21 cellular contexts compared by ENCODE assay signal in the genomic region with DNA sequence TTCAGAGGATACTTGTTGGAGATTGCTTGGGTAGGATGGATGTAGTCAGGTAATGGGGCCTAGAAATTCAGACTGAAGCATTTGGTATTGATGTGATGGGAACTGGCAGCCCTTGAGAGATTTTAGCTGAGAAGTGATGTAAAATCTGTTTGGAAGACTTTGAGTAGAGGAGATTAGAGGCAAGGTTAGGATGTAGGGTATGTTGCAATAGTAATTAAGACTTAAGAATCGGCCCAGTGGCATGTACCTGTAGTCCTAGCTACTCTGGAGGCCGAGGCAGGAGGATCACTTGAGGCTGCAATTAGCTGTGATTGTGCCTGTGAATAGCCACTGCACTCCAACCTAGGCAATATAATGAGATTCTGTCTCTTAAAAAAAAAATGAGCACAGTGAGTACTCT. TPM values are rescaled to one million over a fixed set of nuclear protein-coding genes. Genes with fewer than 3 reads are reported as not detected.
A peak's percentile ranks its signal among the peaks of the same experiment; 100 is the strongest.
DNase-seq lines count a peak whose midpoint lies in the region; ATAC-seq and TF ChIP-seq lines count a peak whose summit lies in the region.
"Had no signal": no experiment of that assay in that cellular context is flagged by ENCODE, and none has a peak within 500 bp of the region (broad histone marks: within the 10 kb centered on the region; RNA-seq: fewer than 3 reads in every experiment).

No MANE protein-coding gene starts in this region.

- intact Hi-C loops in CD8-positive, alpha-beta T cell (cut with DNase I, micrococcal nuclease): no loop called here
- intact Hi-C loops in activated T-helper 1 cell treated with anti-CD3 and anti-CD28 coated beads, Interleukin-12 subunit alpha, Interleukin-12 subunit beta, Interleukin-2, Interleukin-4 antibody, amounts not matched to agents 30 ng/mL and 10 ng/mL and 1 ng/mL, durations not matched to agents 14 hours and 24 hours and 36 hours (cut with micrococcal nuclease): no loop called here

- ATAC-seq in CD4-positive, CD25-positive, alpha-beta regulatory T cell (ENCODE audit: low read depth in 2 of 2): no peak
- ATAC-seq in CD8-positive, alpha-beta T cell: no peak
- ATAC-seq in memory B cell (ENCODE audit: low read depth) (no peak), HG03565 (IDR thresholded peaks at IDR 0.05; ENCODE audit: unreplicated experiment) (no peak)
- ATAC-seq: HCT116, heart right ventricle, mucosa of descending colon had no signal

- no peak for DNase-seq in CD4-positive, CD25-positive, alpha-beta regulatory T cell
- no peak for DNase-seq in CD8-positive, alpha-beta T cell
- DNase-seq in activated T-helper 1 cell treated with anti-CD3 and anti-CD28 coated beads, Interleukin-12 subunit alpha, Interleukin-12 subunit beta, Interleukin-2, Interleukin-4 antibody, amounts not matched to agents 30 ng/mL and 10 ng/mL and 1 ng/mL, durations not matched to agents 14 hours and 24 hours and 36 hours (ENCODE audit: low spot score): no peak
- DNase-seq in memory B cell (ENCODE audit: low spot score in 2 of 2): no peak
- DNase-seq in NCI-H1105 treated with DMSO at 0.1 percent for 48 hours (lab: John Stamatoyannopoulos, UW): no peak
- no peak for DNase-seq in KBM-7
- DNase-seq in substantia nigra (lab: John Stamatoyannopoulos, UW): no peak
- DNase-seq: activated CD4-positive, alpha-beta memory T cell treated with anti-CD3 and anti-CD28 coated beads, Interleukin-2, amount 10 ng/mL, durations not matched to agents 7 days and 5 days; AML-193; Calu3; dermis blood vessel endothelial cell; EL; heart right ventricle; left ventricle myocardium inferior; mucosa of descending colon; NCI-H1436; NCI-H2171; NCI-H526 had no signal

- H3K27me3 ChIP-seq in CD4-positive, CD25-positive, alpha-beta regulatory T cell (ENCODE audit: control insufficient read depth, insufficient read depth, low read length): no peaks in the 10 kb centered on the region
- H3K27me3 ChIP-seq in CD8-positive, alpha-beta T cell (ENCODE audit: insufficient read depth, low read length): no peaks in the 10 kb centered on the region
- H3K27me3 ChIP-seq: adrenal gland, heart right ventricle had no signal

- H3K4me1 Mint-ChIP-seq in CD4-positive, CD25-positive, alpha-beta regulatory T cell: peaks cover 38 to 76% (median 50%) of the 10 kb centered on the region in 4 donors
- H3K4me1 Mint-ChIP-seq in CD8-positive, alpha-beta T cell (ENCODE audit: low read depth): peaks cover 62% of the 10 kb centered on the region
- H3K4me1 Mint-ChIP-seq in activated T-helper 1 cell treated with anti-CD3 and anti-CD28 coated beads, Interleukin-12 subunit alpha, Interleukin-12 subunit beta, Interleukin-2, Interleukin-4 antibody, amounts not matched to agents 30 ng/mL and 10 ng/mL and 1 ng/mL, durations not matched to agents 14 hours and 24 hours and 36 hours (ENCODE audit: low read depth): peaks cover 54% of the 10 kb centered on the region
- H3K4me1 Mint-ChIP-seq in memory B cell: peaks cover 33% of the 10 kb centered on the region

- peak overlapping the region; percentile 23 for H3K4me3 ChIP-seq in CD4-positive, CD25-positive, alpha-beta regulatory T cell (ENCODE audit: low read depth, low read length)
- H3K4me3 ChIP-seq in CD8-positive, alpha-beta T cell (ENCODE audit: low read depth, low read length): no peak overlapping the region
- H3K4me3 ChIP-seq: adrenal gland, heart right ventricle, left ventricle myocardium inferior, mucosa of descending colon had no signal

- peak overlapping the region; percentile 2 to 68 (median 5) for H3K4me3 Mint-ChIP-seq in CD4-positive, CD25-positive, alpha-beta regulatory T cell
- H3K4me3 Mint-ChIP-seq in CD8-positive, alpha-beta T cell: peak overlapping the region; percentile 1
- no peak overlapping the region for H3K4me3 Mint-ChIP-seq in activated T-helper 1 cell treated with anti-CD3 and anti-CD28 coated beads, Interleukin-12 subunit alpha, Interleukin-12 subunit beta, Interleukin-2, Interleukin-4 antibody, amounts not matched to agents 30 ng/mL and 10 ng/mL and 1 ng/mL, durations not matched to agents 14 hours and 24 hours and 36 hours
- no peak overlapping the region for H3K4me3 Mint-ChIP-seq in memory B cell
- H3K4me3 Mint-ChIP-seq: activated CD4-positive, alpha-beta memory T cell treated with anti-CD3 and anti-CD28 coated beads, Interleukin-2, amount 10 ng/mL, durations not matched to agents 7 days and 5 days had no signal

- peak overlapping the region; percentile 51 to 94 (median 80) for H3K27ac Mint-ChIP-seq in CD4-positive, CD25-positive, alpha-beta regulatory T cell
- H3K27ac Mint-ChIP-seq in CD8-positive, alpha-beta T cell: peak overlapping the region; percentile 39
- peak overlapping the region; percentile 18 for H3K27ac Mint-ChIP-seq in activated T-helper 1 cell treated with anti-CD3 and anti-CD28 coated beads, Interleukin-12 subunit alpha, Interleukin-12 subunit beta, Interleukin-2, Interleukin-4 antibody, amounts not matched to agents 30 ng/mL and 10 ng/mL and 1 ng/mL, durations not matched to agents 14 hours and 24 hours and 36 hours
- peak overlapping the region; percentile 0 for H3K27ac Mint-ChIP-seq in memory B cell
- H3K27ac Mint-ChIP-seq: activated CD4-positive, alpha-beta memory T cell treated with anti-CD3 and anti-CD28 coated beads, Interleukin-2, amount 10 ng/mL, durations not matched to agents 7 days and 5 days had no signal

- H3K27ac ChIP-seq in CD4-positive, CD25-positive, alpha-beta regulatory T cell (ENCODE audit: insufficient read depth, low read length, poor library complexity, severe bottlenecking): no peak overlapping the region
- H3K27ac ChIP-seq in CD8-positive, alpha-beta T cell (ENCODE audit: low read depth, low read length): no peak overlapping the region
- no peak overlapping the region for H3K27ac ChIP-seq in substantia nigra (ENCODE audit: low read depth, low read length, poor library complexity, severe bottlenecking)
- H3K27ac ChIP-seq: adrenal gland, heart right ventricle, left ventricle myocardium inferior had no signal

- H3K27me3 Mint-ChIP-seq in CD4-positive, CD25-positive, alpha-beta regulatory T cell: no peaks in the 10 kb centered on the region
- H3K27me3 Mint-ChIP-seq in CD8-positive, alpha-beta T cell (ENCODE audit: low read depth): no peaks in the 10 kb centered on the region
- no peaks in the 10 kb centered on the region for H3K27me3 Mint-ChIP-seq in activated T-helper 1 cell treated with anti-CD3 and anti-CD28 coated beads, Interleukin-12 subunit alpha, Interleukin-12 subunit beta, Interleukin-2, Interleukin-4 antibody, amounts not matched to agents 30 ng/mL and 10 ng/mL and 1 ng/mL, durations not matched to agents 14 hours and 24 hours and 36 hours (ENCODE audit: insufficient read depth)
- H3K27me3 Mint-ChIP-seq in memory B cell: no peaks in the 10 kb centered on the region
- H3K27me3 Mint-ChIP-seq: activated CD4-positive, alpha-beta memory T cell treated with anti-CD3 and anti-CD28 coated beads, Interleukin-2, amount 10 ng/mL, durations not matched to agents 7 days and 5 days had no signal

- peaks cover 38% of the 10 kb centered on the region for H3K36me3 Mint-ChIP-seq in CD4-positive, CD25-positive, alpha-beta regulatory T cell
- peaks cover 70% of the 10 kb centered on the region for H3K36me3 Mint-ChIP-seq in CD8-positive, alpha-beta T cell
- peaks cover 44% of the 10 kb centered on the region for H3K36me3 Mint-ChIP-seq in activated T-helper 1 cell treated with anti-CD3 and anti-CD28 coated beads, Interleukin-12 subunit alpha, Interleukin-12 subunit beta, Interleukin-2, Interleukin-4 antibody, amounts not matched to agents 30 ng/mL and 10 ng/mL and 1 ng/mL, durations not matched to agents 14 hours and 24 hours and 36 hours (ENCODE audit: low read depth)
- peaks cover 21% of the 10 kb centered on the region for H3K36me3 Mint-ChIP-seq in memory B cell

- H3K9me3 ChIP-seq in CD4-positive, CD25-positive, alpha-beta regulatory T cell (ENCODE audit: control insufficient read depth in 2 of 2, low read length in 2 of 2): no peaks in the 10 kb centered on the region
- H3K9me3 ChIP-seq in CD8-positive, alpha-beta T cell (ENCODE audit: low read length): no peaks in the 10 kb centered on the region
- H3K9me3 ChIP-seq: adrenal gland, heart right ventricle, left ventricle myocardium inferior, mucosa of descending colon had no signal

- no peaks in the 10 kb centered on the region for H3K9me3 Mint-ChIP-seq in CD4-positive, CD25-positive, alpha-beta regulatory T cell
- H3K9me3 Mint-ChIP-seq in CD8-positive, alpha-beta T cell: no peaks in the 10 kb centered on the region
- no peaks in the 10 kb centered on the region for H3K9me3 Mint-ChIP-seq in activated T-helper 1 cell treated with anti-CD3 and anti-CD28 coated beads, Interleukin-12 subunit alpha, Interleukin-12 subunit beta, Interleukin-2, Interleukin-4 antibody, amounts not matched to agents 30 ng/mL and 10 ng/mL and 1 ng/mL, durations not matched to agents 14 hours and 24 hours and 36 hours
- no peaks in the 10 kb centered on the region for H3K9me3 Mint-ChIP-seq in memory B cell
- H3K9me3 Mint-ChIP-seq: activated CD4-positive, alpha-beta memory T cell treated with anti-CD3 and anti-CD28 coated beads, Interleukin-2, amount 10 ng/mL, durations not matched to agents 7 days and 5 days had no signal

- peaks cover 52% of the 10 kb centered on the region for H3K4me1 ChIP-seq in CD4-positive, CD25-positive, alpha-beta regulatory T cell (ENCODE audit: control insufficient read depth, insufficient read depth, low read length, poor library complexity, severe bottlenecking)
- peaks cover 43% of the 10 kb centered on the region for H3K4me1 ChIP-seq in CD8-positive, alpha-beta T cell (ENCODE audit: insufficient read depth, low read length)

- no peak for TF ChIP-seq CTCF in CD8-positive, alpha-beta T cell (IDR thresholded peaks at IDR 0.05)

- in situ Hi-C loops in KBM-7 (cut with MboI; ENCODE audit: low pct_unique_long_range_greater_than_20kb, low sequenced_read_pairs): no loop called here

- POLR2A ChIA-PET in CD8-positive, alpha-beta T cell (lab: Charles Lee): no interaction called here

- H3K36me3 ChIP-seq in CD4-positive, CD25-positive, alpha-beta regulatory T cell (ENCODE audit: control insufficient read depth, insufficient read depth, low read length): peaks cover 46% of the 10 kb centered on the region
- H3K36me3 ChIP-seq in CD8-positive, alpha-beta T cell (ENCODE audit: insufficient read depth, low read length): peaks cover 9% of the 10 kb centered on the region

- CTCF ChIA-PET in CD8-positive, alpha-beta T cell (lab: Charles Lee): interaction anchor here (7.7 kb wide), 1 partner anchor 27 kb away, joined by 56 read pairs; no protein-coding TSS in a partner anchor

RNA-seq across cellular contexts. Expression of gene NSD1, which starts 6.7 kb away (rescaled TPM):
- 125 TPM for total RNA-seq in CD4-positive, CD25-positive, alpha-beta regulatory T cell
- 10 to 100 TPM; 25.9 to 48.6 (median 37.3) TPM for polyA plus RNA-seq in CD4-positive, CD25-positive, alpha-beta regulatory T cell
- 10 to 100 TPM; 71.8 to 75.2 TPM for total RNA-seq in CD8-positive, alpha-beta T cell
- 108 and 112 TPM in 2 replicates for total RNA-seq in activated T-helper 1 cell treated with anti-CD3 and anti-CD28 coated beads, Interleukin-12 subunit alpha, Interleukin-12 subunit beta, Interleukin-2, Interleukin-4 antibody, amounts not matched to agents 30 ng/mL and 10 ng/mL and 1 ng/mL, durations not matched to agents 14 hours and 24 hours and 36 hours

RNA-seq across cellular contexts. Expression of gene FGFR4, which starts 53.6 kb away (rescaled TPM):
- 4.4 TPM for total RNA-seq in CD4-positive, CD25-positive, alpha-beta regulatory T cell
- under 1 TPM in 2 of 4 donors, not detected in 2; 0.19 to 0.29 TPM for polyA plus RNA-seq in CD4-positive, CD25-positive, alpha-beta regulatory T cell
- total RNA-seq in CD8-positive, alpha-beta T cell: 1 to 10 TPM; 2.6 TPM
- total RNA-seq in activated T-helper 1 cell treated with anti-CD3 and anti-CD28 coated beads, Interleukin-12 subunit alpha, Interleukin-12 subunit beta, Interleukin-2, Interleukin-4 antibody, amounts not matched to agents 30 ng/mL and 10 ng/mL and 1 ng/mL, durations not matched to agents 14 hours and 24 hours and 36 hours: 1.2 and 1.4 TPM in 2 replicates

Comparison
In these comparisons a context has a peak if more than half of its experiments do, and no peak if none do; other contexts are left out.
1. H3K27ac Mint-ChIP-seq: peak in every context shown above with its lines; median percentile 80 in CD4-positive, CD25-positive, alpha-beta regulatory T cell; 39 in CD8-positive, alpha-beta T cell; 18 in activated T-helper 1 cell treated with anti-CD3 and anti-CD28 coated beads, Interleukin-12 subunit alpha, Interleukin-12 subunit beta, Interleukin-2, Interleukin-4 antibody, amounts not matched to agents 30 ng/mL and 10 ng/mL and 1 ng/mL, durations not matched to agents 14 hours and 24 hours and 36 hours; 0 in memory B cell.
2. H3K4me3 Mint-ChIP-seq: peak in CD4-positive, CD25-positive, alpha-beta regulatory T cell (4 of 4) and CD8-positive, alpha-beta T cell (single experiment); none in activated T-helper 1 cell treated with anti-CD3 and anti-CD28 coated beads, Interleukin-12 subunit alpha, Interleukin-12 subunit beta, Interleukin-2, Interleukin-4 antibody, amounts not matched to agents 30 ng/mL and 10 ng/mL and 1 ng/mL, durations not matched to agents 14 hours and 24 hours and 36 hours (single experiment) and memory B cell (single experiment).